In the genomic region with DNA sequence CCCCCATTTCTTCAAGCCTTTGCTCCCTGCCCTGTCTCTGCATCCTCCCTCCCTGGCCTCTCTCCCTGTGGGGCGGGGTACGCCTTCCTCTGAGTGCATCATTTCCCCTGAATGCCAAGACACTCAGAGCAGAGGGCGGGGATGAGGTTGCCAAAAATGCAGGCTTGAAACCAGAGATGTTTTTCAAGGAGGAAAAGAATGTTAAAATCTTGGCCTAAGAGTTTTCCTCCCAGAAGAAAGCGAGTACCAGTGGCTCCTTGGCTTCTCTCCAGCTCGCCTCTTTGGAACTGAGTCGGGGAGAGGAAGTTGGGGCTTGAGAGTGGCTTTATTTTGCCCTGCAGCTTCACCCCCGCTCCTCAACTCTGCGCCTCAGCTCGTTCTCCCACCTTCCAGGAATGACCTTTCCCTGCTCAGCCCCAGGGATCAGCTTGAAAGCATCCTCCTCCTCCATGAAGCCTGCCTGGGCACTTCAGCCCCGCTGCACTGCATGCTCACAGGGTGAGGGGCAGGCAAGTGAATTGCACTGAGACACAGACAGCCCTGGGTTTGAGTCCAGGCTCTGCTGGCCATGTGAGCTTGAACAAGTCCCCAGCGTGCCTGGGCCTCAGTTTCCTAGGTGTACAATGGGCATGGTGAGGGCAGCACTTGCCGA, we compare ENCODE assay signal across 11 cellular contexts. TPM values are rescaled to one million over a fixed set of nuclear protein-coding genes. Genes with fewer than 3 reads are reported as not detected.
DNase-seq lines count a peak whose midpoint lies in the region; ATAC-seq, FAIRE-seq and TF ChIP-seq lines count a peak whose summit lies in the region.
"Had no signal": no experiment of that assay in that cellular context is flagged by ENCODE, and none has a peak within 500 bp of the region (broad histone marks: within the 10 kb centered on the region; RNA-seq: fewer than 3 reads in every experiment).

No MANE protein-coding gene starts in this region.

- H3K27ac ChIP-seq in astrocyte (ENCODE audit: low read depth, low read length) (no peak overlapping the region), kidney (ENCODE audit: low read depth in 2 of 2, low read length in 2 of 2) (no peak overlapping the region)

- no peaks in the 10 kb centered on the region for H3K79me2 ChIP-seq in astrocyte (ENCODE audit: insufficient read depth, low read length)

- H3K4me1 Mint-ChIP-seq in activated CD8-positive, alpha-beta T cell treated with anti-CD3 and anti-CD28 coated beads for 36 hours (ENCODE audit: low read depth), result peaks cover 3% of the 10 kb centered on the region
- H3K4me1 Mint-ChIP-seq in activated CD8-positive, alpha-beta T cell treated with anti-CD3 and anti-CD28 coated beads, Interleukin-2, amount 10 ng/mL, durations not matched to agents 7 days and 5 days (ENCODE audit: low read depth), result peaks cover 2% of the 10 kb centered on the region
- peaks cover 21% of the 10 kb centered on the region for H3K4me1 Mint-ChIP-seq in astrocyte (ENCODE audit: low read depth, unreplicated experiment)
- H3K4me1 Mint-ChIP-seq: CD14-positive monocyte had no signal

- H3K36me3 Mint-ChIP-seq in activated CD8-positive, alpha-beta T cell treated with anti-CD3 and anti-CD28 coated beads for 36 hours (ENCODE audit: low read depth), result no peaks in the 10 kb centered on the region
- no peaks in the 10 kb centered on the region for H3K36me3 Mint-ChIP-seq in activated CD8-positive, alpha-beta T cell treated with anti-CD3 and anti-CD28 coated beads, Interleukin-2, amount 10 ng/mL, durations not matched to agents 7 days and 5 days (ENCODE audit: low read depth)
- no peaks in the 10 kb centered on the region for H3K36me3 Mint-ChIP-seq in astrocyte (ENCODE audit: low read depth, unreplicated experiment)
- H3K36me3 Mint-ChIP-seq: CD14-positive monocyte had no signal

- H3K9me3 ChIP-seq in astrocyte (ENCODE audit: insufficient read depth, low read depth, low read length) (peaks cover 6% of the 10 kb centered on the region), kidney (ENCODE audit: control insufficient read depth in 1 of 2, low read length in 2 of 2) (no peaks in the 10 kb centered on the region)

- TF ChIP-seq CTCF in activated CD8-positive, alpha-beta T cell treated with anti-CD3 and anti-CD28 coated beads for 36 hours (IDR thresholded peaks at IDR 0.05), result no peak
- TF ChIP-seq CTCF in astrocyte (IDR thresholded peaks at IDR 0.05; ENCODE audit: insufficient read depth, low read depth, low read length) (no peak), kidney (IDR thresholded peaks at IDR 0.05; ENCODE audit: borderline replicate concordance, extremely low read depth, insufficient read depth) (no peak)

- FAIRE-seq in astrocyte (lab: Jason Lieb, UNC) (peak; percentile 95), kidney (lab: Jason Lieb, UNC) (no peak), urothelium cell line (lab: Jason Lieb, UNC) (no peak)

- DNase-seq in activated CD8-positive, alpha-beta T cell treated with anti-CD3 and anti-CD28 coated beads for 36 hours, result no peak
- no peak for DNase-seq in activated CD8-positive, alpha-beta T cell treated with anti-CD3 and anti-CD28 coated beads, Interleukin-2, amount 10 ng/mL, durations not matched to agents 7 days and 5 days
- DNase-seq in astrocyte (ENCODE audit: low read depth) (peak; percentile 93), kidney (peak; percentile 87), urothelium cell line (ENCODE audit: low spot score) (peak; percentile 71)
- DNase-seq: kidney glomerular epithelial cell had no signal

- no peak overlapping the region for H3K27ac Mint-ChIP-seq in activated CD8-positive, alpha-beta T cell treated with anti-CD3 and anti-CD28 coated beads for 36 hours
- H3K27ac Mint-ChIP-seq in activated CD8-positive, alpha-beta T cell treated with anti-CD3 and anti-CD28 coated beads, Interleukin-2, amount 10 ng/mL, durations not matched to agents 7 days and 5 days, result no peak overlapping the region
- no peak overlapping the region for H3K27ac Mint-ChIP-seq in astrocyte (ENCODE audit: unreplicated experiment)
- H3K27ac Mint-ChIP-seq: T-helper 1 cell treated with Interleukin-12 subunit alpha and Interleukin-12 subunit beta and Interleukin-4 antibody, amounts not matched to agents 30 μg/mL and 1 μg/mL, for 36 hours had no signal

- peak overlapping the region; percentile 55 for H2AFZ ChIP-seq in astrocyte (ENCODE audit: low read depth, low read length)

- H3K36me3 ChIP-seq in astrocyte (ENCODE audit: insufficient read depth, low read length) (no peaks in the 10 kb centered on the region), kidney (ENCODE audit: control insufficient read depth in 1 of 2, insufficient read depth in 2 of 2, low read length in 2 of 2) (no peaks in the 10 kb centered on the region)

- POLR2A ChIA-PET in activated CD8-positive, alpha-beta T cell treated with anti-CD3 and anti-CD28 coated beads for 36 hours (lab: Charles Lee), result no interaction called here
- POLR2A ChIA-PET in activated CD8-positive, alpha-beta T cell treated with anti-CD3 and anti-CD28 coated beads, Interleukin-2, amount 10 ng/mL, durations not matched to agents 7 days and 5 days (lab: Charles Lee), result no interaction called here

- H4K20me1 ChIP-seq in astrocyte (ENCODE audit: insufficient read depth, low read length), result peaks cover 5% of the 10 kb centered on the region

- H3K4me3 ChIP-seq in astrocyte (ENCODE audit: insufficient read depth, low read depth, low read length) (peak overlapping the region; percentile 1), kidney (ENCODE audit: low read length in 2 of 2) (no peak overlapping the region)

- H3K9ac ChIP-seq in astrocyte (ENCODE audit: low read length), result no peak overlapping the region
- H3K9ac ChIP-seq in kidney (ENCODE audit: low read length in 2 of 2), result no peak overlapping the region

- peak; percentile 15 for ATAC-seq in activated CD8-positive, alpha-beta T cell treated with anti-CD3 and anti-CD28 coated beads for 36 hours
- no peak for ATAC-seq in activated CD8-positive, alpha-beta T cell treated with anti-CD3 and anti-CD28 coated beads, Interleukin-2, amount 10 ng/mL, durations not matched to agents 7 days and 5 days
- ATAC-seq in GM18873 (IDR thresholded peaks at IDR 0.05; ENCODE audit: low FRiP score, unreplicated experiment), result no peak
- ATAC-seq in HG03442 (IDR thresholded peaks at IDR 0.05; ENCODE audit: unreplicated experiment), result no peak
- ATAC-seq in GM21529 (IDR thresholded peaks at IDR 0.05; ENCODE audit: unreplicated experiment), result no peak

- CTCF ChIA-PET in activated CD8-positive, alpha-beta T cell treated with anti-CD3 and anti-CD28 coated beads for 36 hours (lab: Charles Lee), result no interaction called here
- CTCF ChIA-PET in activated CD8-positive, alpha-beta T cell treated with anti-CD3 and anti-CD28 coated beads, Interleukin-2, amount 10 ng/mL, durations not matched to agents 7 days and 5 days (lab: Charles Lee), result no interaction called here

- H3K9me3 Mint-ChIP-seq in activated CD8-positive, alpha-beta T cell treated with anti-CD3 and anti-CD28 coated beads for 36 hours, result peaks cover 6% of the 10 kb centered on the region
- H3K9me3 Mint-ChIP-seq in activated CD8-positive, alpha-beta T cell treated with anti-CD3 and anti-CD28 coated beads, Interleukin-2, amount 10 ng/mL, durations not matched to agents 7 days and 5 days (ENCODE audit: insufficient read depth), result peaks cover 5% of the 10 kb centered on the region
- H3K9me3 Mint-ChIP-seq in astrocyte (ENCODE audit: unreplicated experiment), result peaks cover 10% of the 10 kb centered on the region

- H3K4me1 ChIP-seq in astrocyte (ENCODE audit: insufficient read depth, low read length) (peaks cover 20% of the 10 kb centered on the region), kidney (ENCODE audit: control insufficient read depth in 1 of 2, insufficient read depth in 1 of 2, low read depth in 1 of 2, low read length in 2 of 2) (peaks cover 2 to 4% of the 10 kb centered on the region in 2 donors)

- no peak overlapping the region for H3K4me3 Mint-ChIP-seq in activated CD8-positive, alpha-beta T cell treated with anti-CD3 and anti-CD28 coated beads for 36 hours
- no peak overlapping the region for H3K4me3 Mint-ChIP-seq in activated CD8-positive, alpha-beta T cell treated with anti-CD3 and anti-CD28 coated beads, Interleukin-2, amount 10 ng/mL, durations not matched to agents 7 days and 5 days
- H3K4me3 Mint-ChIP-seq in astrocyte (ENCODE audit: unreplicated experiment), result peak overlapping the region; percentile 60
- H3K4me3 Mint-ChIP-seq: T-helper 1 cell treated with Interleukin-12 subunit alpha and Interleukin-12 subunit beta and Interleukin-4 antibody, amounts not matched to agents 30 μg/mL and 1 μg/mL, for 36 hours had no signal

- H3K27me3 ChIP-seq in astrocyte (ENCODE audit: insufficient read depth, low read length), result peaks cover 14% of the 10 kb centered on the region

- peaks cover 3% of the 10 kb centered on the region for H3K27me3 Mint-ChIP-seq in activated CD8-positive, alpha-beta T cell treated with anti-CD3 and anti-CD28 coated beads for 36 hours
- H3K27me3 Mint-ChIP-seq in activated CD8-positive, alpha-beta T cell treated with anti-CD3 and anti-CD28 coated beads, Interleukin-2, amount 10 ng/mL, durations not matched to agents 7 days and 5 days (ENCODE audit: low read depth), result no peaks in the 10 kb centered on the region
- H3K27me3 Mint-ChIP-seq in astrocyte (ENCODE audit: low read depth, unreplicated experiment), result peaks cover 14% of the 10 kb centered on the region

- intact Hi-C loops in activated CD8-positive, alpha-beta T cell treated with anti-CD3 and anti-CD28 coated beads for 36 hours (cut with micrococcal nuclease), result no loop called here
- intact Hi-C loops in kidney (cut with DNase I), result no loop called here

- peak overlapping the region; percentile 76 for H3K4me2 ChIP-seq in astrocyte (ENCODE audit: low read length)

RNA-seq across cellular contexts. Expression of a gene that starts 57.5 kb away (rescaled TPM):
- under 1 TPM in 1 of 2 experiments, not detected in 1; 0.05 TPM for total RNA-seq in activated CD8-positive, alpha-beta T cell treated with anti-CD3 and anti-CD28 coated beads for 36 hours
- not detected for total RNA-seq in activated CD8-positive, alpha-beta T cell treated with anti-CD3 and anti-CD28 coated beads, Interleukin-2, amount 10 ng/mL, durations not matched to agents 7 days and 5 days
- total RNA-seq in astrocyte, result 13.8 and 25.7 TPM in 2 replicates
- 9.1 TPM for total RNA-seq in kidney
- 6.1 TPM for polyA plus RNA-seq in kidney (ENCODE audit: insufficient read depth, low read depth, low replicate concordance)

Comparison
In these comparisons a context has a peak if more than half of its experiments do, and no peak if none do; other contexts are left out.
1. DNase-seq: peak in astrocyte (single experiment), kidney (single experiment) and urothelium cell line (single experiment); none in activated CD8-positive, alpha-beta T cell treated with anti-CD3 and anti-CD28 coated beads for 36 hours (single experiment) and activated CD8-positive, alpha-beta T cell treated with anti-CD3 and anti-CD28 coated beads, Interleukin-2, amount 10 ng/mL, durations not matched to agents 7 days and 5 days (single experiment).